Comparison of ENCODE assay signal across 1 cellular context in the genomic region with DNA sequence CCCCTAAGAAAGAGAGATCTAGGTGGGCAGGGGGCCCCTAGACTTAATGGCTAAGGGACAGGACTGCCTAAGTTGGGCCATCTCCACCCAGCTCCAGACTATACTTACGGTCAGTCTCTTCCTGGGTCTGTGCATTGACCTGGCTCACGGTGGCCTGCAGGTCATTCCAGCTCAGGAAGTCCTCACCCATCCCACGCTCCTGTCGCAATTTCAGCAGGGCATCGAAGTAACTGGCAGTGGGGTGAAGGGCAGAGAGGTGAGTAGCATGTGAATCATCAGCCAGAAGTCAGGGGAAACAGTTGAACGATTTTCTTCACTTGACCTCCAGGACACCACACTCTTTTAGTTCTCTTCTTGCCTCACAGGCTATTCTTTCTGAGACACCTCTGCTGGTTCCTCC.
TF ChIP-seq lines count a peak whose summit lies in the region.

No MANE protein-coding gene starts in this region.

TF ChIP-seq in A549, 52 proteins besides CTCF, POLR2A, EP300 and RAD21:
- TF ChIP-seq PHF8 (IDR thresholded peaks at IDR 0.05; ENCODE audit: borderline replicate concordance, low read depth) (no peak), JUNB (IDR thresholded peaks at IDR 0.05) (peak; percentile 29; the same call in 1 of the 2 replicates), KDM5A (IDR thresholded peaks at IDR 0.05) (no peak), FOSL2 (IDR thresholded peaks at IDR 0.05) (peak; percentile 52; the same call in 1 of the 2 replicates), FOSL2 (CRISPR knock-in tag; IDR thresholded peaks at IDR 0.05) (peak; percentile 35; the same call in 1 of the 2 replicates), CEBPB (IDR thresholded peaks at IDR 0.05) (peak in 1 of 2 experiments; percentile 34; a peak in 1 of 4 replicates), GATA3 (IDR thresholded peaks at IDR 0.05; ENCODE audit: borderline replicate concordance) (no peak)
